ENCODE assay signal across 8 cellular contexts in the genomic region with DNA sequence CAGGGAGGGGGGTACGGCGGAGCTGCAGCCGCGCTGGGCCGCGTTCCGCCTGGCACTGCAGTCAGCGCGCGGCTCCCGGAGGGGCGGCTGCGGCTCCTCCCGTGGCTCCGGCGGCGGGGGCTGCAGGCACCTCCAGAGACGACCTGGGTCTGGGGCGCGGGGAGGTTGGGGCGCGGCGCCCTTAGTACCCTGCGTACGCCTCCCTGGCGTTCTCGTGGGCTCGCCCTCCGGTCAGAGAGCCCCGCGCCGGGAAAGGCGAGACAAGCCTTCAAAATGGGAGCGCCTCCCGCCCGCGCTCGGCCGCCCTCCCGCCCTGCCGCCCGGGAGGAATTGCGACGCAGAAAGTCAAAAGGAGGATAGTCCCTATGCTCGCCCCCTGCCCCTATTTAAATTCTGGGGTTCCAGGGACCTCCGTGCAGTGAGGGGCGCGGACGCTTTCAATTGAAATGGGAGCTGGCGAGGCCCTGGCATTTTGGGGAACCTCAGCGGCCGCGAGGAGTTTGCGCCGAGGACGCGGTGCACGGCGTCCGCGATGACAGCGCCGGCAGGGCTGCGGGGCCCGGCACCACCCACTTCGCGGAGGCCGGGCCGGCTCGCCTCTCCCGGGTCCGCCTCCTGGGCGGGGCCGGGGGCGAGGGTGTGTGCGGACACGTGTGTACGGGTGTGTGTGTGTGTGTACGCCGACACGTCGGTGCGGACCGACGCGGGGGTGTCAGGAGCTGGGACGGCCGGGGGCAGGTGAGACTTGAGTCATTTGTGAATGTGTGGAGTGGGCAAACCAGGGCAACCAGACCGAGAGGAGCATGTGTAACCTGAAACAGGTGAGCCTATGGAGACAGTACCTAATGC. TPM values are rescaled to one million over a fixed set of nuclear protein-coding genes. Genes with fewer than 3 reads are reported as not detected.
DNase-seq lines count a peak whose midpoint lies in the region; ATAC-seq and TF ChIP-seq lines count a peak whose summit lies in the region.

No MANE protein-coding gene starts in this region.

- H4K20me1 ChIP-seq in KMS-11 (ENCODE audit: insufficient read depth), result no peaks in the 10 kb centered on the region

- H3K36me3 ChIP-seq in KMS-11 (ENCODE audit: insufficient read depth), result no peaks in the 10 kb centered on the region
- peaks cover 5% of the 10 kb centered on the region for H3K36me3 ChIP-seq in right atrium auricular region
- no peaks in the 10 kb centered on the region for H3K36me3 ChIP-seq in uterus

- no peaks in the 10 kb centered on the region for H3K27me3 ChIP-seq in KMS-11 (ENCODE audit: insufficient read depth, low read depth)
- no peaks in the 10 kb centered on the region for H3K27me3 ChIP-seq in right atrium auricular region
- H3K27me3 ChIP-seq in uterus, result no peaks in the 10 kb centered on the region

- peak overlapping the region; percentile 88 for H3K4me2 ChIP-seq in KMS-11

- H3K9me3 Mint-ChIP-seq in T-helper 1 cell treated with Interleukin-12 subunit alpha and Interleukin-12 subunit beta and Interleukin-4 antibody, amounts not matched to agents 30 μg/mL and 1 μg/mL, for 36 hours, result no peaks in the 10 kb centered on the region

- no peaks in the 10 kb centered on the region for H3K9me3 ChIP-seq in right atrium auricular region
- H3K9me3 ChIP-seq in uterus, result no peaks in the 10 kb centered on the region

- H3K27ac Mint-ChIP-seq in T-helper 1 cell treated with Interleukin-12 subunit alpha and Interleukin-12 subunit beta and Interleukin-4 antibody, amounts not matched to agents 30 μg/mL and 1 μg/mL, for 36 hours, result peak overlapping the region; percentile 90

- TF ChIP-seq POLR2A in uterus (IDR thresholded peaks at IDR 0.05), result peak; percentile 45 to 54

- peak overlapping the region; percentile 50 for H3K9ac ChIP-seq in KMS-11

- intact Hi-C loops in uterus (cut with DNase I; ENCODE audit: low total_unique reads), result no loop called here

- no peak overlapping the region for H3K4me3 ChIP-seq in KMS-11 (IDR thresholded peaks at IDR 0.05; ENCODE audit: insufficient read depth, low read depth, low read length)
- H3K4me3 ChIP-seq in right atrium auricular region, result peak overlapping the region; percentile 89 to 98
- H3K4me3 ChIP-seq in uterus, result peak overlapping the region; percentile 83 to 86

- peaks cover 4% of the 10 kb centered on the region for H3K4me1 ChIP-seq in KMS-11 (ENCODE audit: low read depth, poor library complexity, severe bottlenecking)
- H3K4me1 ChIP-seq in right atrium auricular region, result peaks cover 0 to 42% of the 10 kb centered on the region in 2 donors
- peaks cover 0 to 11% of the 10 kb centered on the region in 2 donors for H3K4me1 ChIP-seq in uterus

- peaks cover 30% of the 10 kb centered on the region for H3K4me1 Mint-ChIP-seq in T-helper 1 cell treated with Interleukin-12 subunit alpha and Interleukin-12 subunit beta and Interleukin-4 antibody, amounts not matched to agents 30 μg/mL and 1 μg/mL, for 36 hours (ENCODE audit: low read depth)

- H3K27ac ChIP-seq in KMS-11 (peak overlapping the region; percentile 29; the same call in 1 of the 2 replicates), right atrium auricular region (peak overlapping the region; percentile 96 to 97), uterus (peak overlapping the region; percentile 92 to 96)

- H3K79me2 ChIP-seq in KMS-11 (ENCODE audit: insufficient read depth, low read depth), result no peaks in the 10 kb centered on the region

- peak overlapping the region; percentile 90 for H3K4me3 Mint-ChIP-seq in T-helper 1 cell treated with Interleukin-12 subunit alpha and Interleukin-12 subunit beta and Interleukin-4 antibody, amounts not matched to agents 30 μg/mL and 1 μg/mL, for 36 hours

- ATAC-seq in GM21786 (IDR thresholded peaks at IDR 0.05; ENCODE audit: unreplicated experiment), result peak; percentile 61

- DNase-seq in GF-D8 (lab: John Stamatoyannopoulos, UW), result peak; percentile 44
- DNase-seq in amniotic stem cell (lab: John Stamatoyannopoulos, UW), result peak; percentile 37
- DNase-seq in right atrium auricular region (ENCODE audit: low spot score), result peak; percentile 80
- DNase-seq in putamen (ENCODE audit: low spot score), result peak; percentile 81
- DNase-seq in uterus, result peak; percentile 66 to 79

- H2AFZ ChIP-seq in KMS-11 (ENCODE audit: low read depth), result peak overlapping the region; percentile 99

- peaks cover 17% of the 10 kb centered on the region for H3K36me3 Mint-ChIP-seq in T-helper 1 cell treated with Interleukin-12 subunit alpha and Interleukin-12 subunit beta and Interleukin-4 antibody, amounts not matched to agents 30 μg/mL and 1 μg/mL, for 36 hours (ENCODE audit: low read depth)

- TF ChIP-seq CTCF in KMS-11 (conservative IDR thresholded peaks at IDR 0.05; ENCODE audit: low read depth, low read length) (no peak), right atrium auricular region (IDR thresholded peaks at IDR 0.05) (no peak), uterus (IDR thresholded peaks at IDR 0.05) (peak in 2 of 4 experiments; percentile 1 to 8)

- H3K27me3 Mint-ChIP-seq in T-helper 1 cell treated with Interleukin-12 subunit alpha and Interleukin-12 subunit beta and Interleukin-4 antibody, amounts not matched to agents 30 μg/mL and 1 μg/mL, for 36 hours (ENCODE audit: low read depth), result peaks cover 26% of the 10 kb centered on the region

RNA-seq across cellular contexts. Expression of gene HERC3, which starts 0.5 kb away (rescaled TPM):
- total RNA-seq in right atrium auricular region (10 to 100 TPM; 27.4 to 36.2 TPM), uterus (10 to 100 TPM; 20.6 to 54.8 (median 37.0) TPM)

Comparison
In these comparisons a context has a peak if more than half of its experiments do, and no peak if none do; other contexts are left out.
1. H3K27ac ChIP-seq: peak in every context shown above with its lines; median percentile 96 in right atrium auricular region; 94 in uterus; 29 in KMS-11.